In genomic region chr5:139689631-139690384, GRCh38 we compare ENCODE assay signal across 8 cellular contexts.
DNase-seq lines count a peak whose midpoint lies in the region; ATAC-seq and TF ChIP-seq lines count a peak whose summit lies in the region.

No MANE protein-coding gene starts in this region.

- H3K4me3 ChIP-seq in NB4 (ENCODE audit: low read depth, low read length) (no peak overlapping the region), coronary artery (peak overlapping the region; percentile 2)

- DNase-seq in NCI-H1092 treated with DMSO at 0.1 percent for 48 hours (lab: John Stamatoyannopoulos, UW) (peak; percentile 5), NCI-H1092 (lab: John Stamatoyannopoulos, UW) (no peak), NB4 (ENCODE audit: low read depth) (peak; percentile 46), coronary artery (ENCODE audit: low spot score) (no peak), midbrain (lab: John Stamatoyannopoulos, UW) (peak; percentile 75), NCI-H187 (lab: John Stamatoyannopoulos, UW) (no peak), NCI-H1048 (lab: John Stamatoyannopoulos, UW) (no peak)

- TF ChIP-seq CTCF in NB4 (IDR thresholded peaks at IDR 0.05; ENCODE audit: low read depth, low read length) (peak; percentile 50), coronary artery (IDR thresholded peaks at IDR 0.05) (peak; percentile 52)

- no peak for ATAC-seq in GM19328 (IDR thresholded peaks at IDR 0.05; ENCODE audit: unreplicated experiment)

- TF ChIP-seq POLR2A in NB4 (IDR thresholded peaks at IDR 0.05; ENCODE audit: extremely low read depth, insufficient read length) = no peak

- peak overlapping the region; percentile 35 to 49 for H3K27ac ChIP-seq in coronary artery

Comparison
In these comparisons a context has a peak if more than half of its experiments do, and no peak if none do; other contexts are left out.
1. DNase-seq: peak in NCI-H1092 treated with DMSO at 0.1 percent for 48 hours (single experiment), NB4 (single experiment) and midbrain (single experiment); none in NCI-H1092 (single experiment), coronary artery (single experiment), NCI-H187 (0 of 2) and NCI-H1048 (single experiment).